In genomic region chr11:78188012-78188808, GRCh38 we compare ENCODE assay signal across 8 cellular contexts. TPM values are rescaled to one million over a fixed set of nuclear protein-coding genes. Genes with fewer than 3 reads are reported as not detected.
DNase-seq lines count a peak whose midpoint lies in the region; ATAC-seq, FAIRE-seq and TF ChIP-seq lines count a peak whose summit lies in the region.

A gene with protein sequence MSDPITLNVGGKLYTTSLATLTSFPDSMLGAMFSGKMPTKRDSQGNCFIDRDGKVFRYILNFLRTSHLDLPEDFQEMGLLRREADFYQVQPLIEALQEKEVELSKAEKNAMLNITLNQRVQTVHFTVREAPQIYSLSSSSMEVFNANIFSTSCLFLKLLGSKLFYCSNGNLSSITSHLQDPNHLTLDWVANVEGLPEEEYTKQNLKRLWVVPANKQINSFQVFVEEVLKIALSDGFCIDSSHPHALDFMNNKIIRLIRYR (minus strand): TSS chr11:78188626. CDS start chr11:78174554, 14,072 bp downstream.

- FAIRE-seq in keratinocyte (lab: Jason Lieb, UNC): peak; percentile 63

- TF ChIP-seq CTCF in keratinocyte (optimal IDR thresholded peaks at IDR 0.05 in 1 of 3, IDR thresholded peaks at IDR 0.05 in 1 of 3, conservative IDR thresholded peaks at IDR 0.05 in 1 of 3; ENCODE audit: extremely low read depth in 1 of 3, insufficient read depth in 2 of 3, low read length in 3 of 3): no peak

- dilution Hi-C loops in keratinocyte (cut with MboI; ENCODE audit: extremely low pct_ligation_motif_present, low sequenced_read_pairs): no loop called here

- peak within 1 kb of the TSS; percentile 79 for H2AFZ ChIP-seq in keratinocyte (ENCODE audit: control insufficient read depth, low read length)

- no peaks in the 10 kb centered on the region for H3K9me3 ChIP-seq in keratinocyte (ENCODE audit: control insufficient read depth, low read depth, low read length)

- peak within 1 kb of the TSS; percentile 73 to 87 (median 86) for H3K4me3 ChIP-seq in keratinocyte (ENCODE audit: control insufficient read depth in 2 of 3, extremely low read depth in 1 of 3, insufficient read depth in 2 of 3, low read depth in 1 of 3, low read length in 3 of 3)

- H3K9me1 ChIP-seq in keratinocyte (ENCODE audit: control insufficient read depth, extremely low read depth, insufficient read depth, low read length): no peaks in the 10 kb centered on the region

- DNase-seq in Ammon's horn (ENCODE audit: low spot score) (peak; percentile 99), NCI-H460 (ENCODE audit: extremely low read depth, low read depth) (peak; percentile 92), cerebellar nuclear complex (lab: John Stamatoyannopoulos, UW) (peak; percentile 83 to 98), keratinocyte (ENCODE audit: low read depth, low spot score) (peak; percentile 76)
- DNase-seq in activated CD4-positive, CD25-positive, alpha-beta regulatory T cell treated with anti-CD3 and anti-CD28 coated beads, Interleukin-2, amount 50 U/mL, for 72 hours: peak; percentile 94
- DNase-seq in stimulated activated CD4-positive, alpha-beta T cell treated with anti-CD3 and anti-CD28 coated beads, Interleukin-12 subunit alpha, Interleukin-12 subunit beta, amount 100 ng/mL, for 48 hours (ENCODE audit: low read depth in 2 of 3, low spot score in 1 of 3): peak; percentile 86 to 93 (median 88)

- H3K36me3 ChIP-seq in keratinocyte (ENCODE audit: control insufficient read depth in 2 of 2, extremely low read depth in 1 of 2, insufficient read depth in 2 of 2, low read length in 2 of 2): no peaks in the 10 kb centered on the region

- ATAC-seq in HG03432 (IDR thresholded peaks at IDR 0.05; ENCODE audit: unreplicated experiment): peak; percentile 97

- H3K27me3 ChIP-seq in keratinocyte (ENCODE audit: control insufficient read depth, extremely low read depth, insufficient read depth, low read length): no peaks in the 10 kb centered on the region

- H4K20me1 ChIP-seq in keratinocyte (ENCODE audit: control insufficient read depth, extremely low read depth, insufficient read depth, low read length): no peaks in the 10 kb centered on the region

- peak within 1 kb of the TSS; percentile 91 for H3K4me2 ChIP-seq in keratinocyte (ENCODE audit: control insufficient read depth, extremely low read depth, insufficient read depth, low read depth, low read length)

- H3K79me2 ChIP-seq in keratinocyte (ENCODE audit: control insufficient read depth, insufficient read depth, low read length): peaks cover 34% of the 10 kb centered on the region

- peaks cover 33% of the 10 kb centered on the region for H3K4me1 ChIP-seq in keratinocyte (ENCODE audit: control insufficient read depth, extremely low read depth, insufficient read depth, low read length)

- H3K27ac ChIP-seq in keratinocyte (ENCODE audit: control insufficient read depth, insufficient read depth, low read length): peak within 1 kb of the TSS; percentile 67

- TF ChIP-seq POLR2A in GM19193 (IDR thresholded peaks at IDR 0.05; ENCODE audit: extremely low read depth, insufficient read depth, insufficient read length): peak; percentile 50

- H3K9ac ChIP-seq in keratinocyte (ENCODE audit: control insufficient read depth, extremely low read depth, insufficient read depth, low read length): peak within 1 kb of the TSS; percentile 63

RNA-seq across cellular contexts. Expression of the gene that starts here (rescaled TPM):
- total RNA-seq in NCI-H460 (2014; rRNA removed; shearing (Covaris generic)): 2.3 and 4.1 TPM in 2 replicates
- 0.38 and 1.1 TPM in 2 replicates for polyA plus RNA-seq in NCI-H460 (2014; cell fraction: nucleus; rRNA removed)
- polyA plus RNA-seq in keratinocyte: 10.4 to 14.9 TPM (median 13.1 TPM) in 3 replicates
- 2.1 TPM for polyA plus RNA-seq in keratinocyte (2011; ENCODE audit: low read depth)
- 12.8 and 14.5 TPM in 2 replicates for polyA plus RNA-seq in keratinocyte (2011; cell fraction: cytosol; rRNA removed)
- 12.7 and 17.8 TPM in 2 replicates for polyA plus RNA-seq in keratinocyte (2011; cell fraction: nucleus; rRNA removed)
- polyA plus RNA-seq in keratinocyte (2012; ENCODE audit: low replicate concordance): 6.6 and 8.7 TPM in 2 replicates
- polyA minus RNA-seq in keratinocyte: 21.1 to 32.3 TPM (median 23.8 TPM) in 3 replicates
- 16.5 TPM for polyA minus RNA-seq in keratinocyte (2011; cell fraction: cytosol; rRNA and poly(A)+ RNA removed)
- 9.0 and 13.9 TPM in 2 replicates for polyA minus RNA-seq in keratinocyte (2011; cell fraction: nucleus; rRNA and poly(A)+ RNA removed)

Comparison
In these comparisons a context has a peak if more than half of its experiments do, and no peak if none do; other contexts are left out.
1. Peak in every context shown above with its lines: DNase-seq, ATAC-seq, H3K4me3 ChIP-seq and H3K27ac ChIP-seq.